9 cellular contexts compared by ENCODE assay signal in genomic region chr14:51094282-51094821, GRCh38. TPM values are rescaled to one million over a fixed set of nuclear protein-coding genes. Genes with fewer than 3 reads are reported as not detected.
DNase-seq lines count a peak whose midpoint lies in the region; ATAC-seq, FAIRE-seq and TF ChIP-seq lines count a peak whose summit lies in the region.
"Had no signal": no experiment of that assay in that cellular context is flagged by ENCODE, and none has a peak within 500 bp of the region (broad histone marks: within the 10 kb centered on the region; RNA-seq: fewer than 3 reads in every experiment).

No MANE protein-coding gene starts in this region.

- H3K4me2 ChIP-seq in PC-3 (ENCODE audit: low read length), result peak overlapping the region; percentile 83

- H2AFZ ChIP-seq in PC-3 (ENCODE audit: low read length), result peak overlapping the region; percentile 67

- H3K27ac ChIP-seq in PC-3 (ENCODE audit: low read length) (no peak overlapping the region), right lobe of liver (no peak overlapping the region)

- H3K9ac ChIP-seq in PC-3 (ENCODE audit: low read length), result no peak overlapping the region

- no peaks in the 10 kb centered on the region for H3F3A ChIP-seq in PC-3 (ENCODE audit: low read length, unreplicated experiment)

- H3K9me2 ChIP-seq in PC-3 (replicated peaks; ENCODE audit: low read length), result no peaks in the 10 kb centered on the region

- no peaks in the 10 kb centered on the region for H3K9me3 Mint-ChIP-seq in stimulated activated naive CD8-positive, alpha-beta T cell treated with anti-CD3 and anti-CD28 coated beads, Interleukin-15, amount 100 ng/mL, for 72 hours

- DNase-seq in DMS79 (lab: John Stamatoyannopoulos, UW) (peak; percentile 31), DMS79 treated with DMSO at 0.1 percent for 48 hours (lab: John Stamatoyannopoulos, UW) (no peak), PC-3 (no peak), bronchial epithelial cell (ENCODE audit: low read depth) (no peak), right lobe of liver (peak in 1 of 3 donors; percentile 27), cerebellar nuclear complex (lab: John Stamatoyannopoulos, UW) (no peak), NK-92 (lab: John Stamatoyannopoulos, UW; ENCODE audit: unreplicated experiment) (no peak)
- peak; percentile 30 to 49 for DNase-seq in stimulated activated naive CD8-positive, alpha-beta T cell treated with anti-CD3 and anti-CD28 coated beads, Interleukin-15, amount 100 ng/mL, for 72 hours

- peaks cover 12% of the 10 kb centered on the region; the same call in 1 of the 2 replicates for H3K4me1 ChIP-seq in PC-3 (ENCODE audit: insufficient read depth, low read length)
- H3K4me1 ChIP-seq in right lobe of liver, result peaks cover 0 to 19% (median 2%) of the 10 kb centered on the region in 4 donors

- no peak for TF ChIP-seq POLR2A in right lobe of liver (IDR thresholded peaks at IDR 0.05)

- H4K20me1 ChIP-seq in PC-3 (ENCODE audit: low read length), result no peaks in the 10 kb centered on the region

- peaks cover 8% of the 10 kb centered on the region for H3K27me3 Mint-ChIP-seq in stimulated activated naive CD8-positive, alpha-beta T cell treated with anti-CD3 and anti-CD28 coated beads, Interleukin-15, amount 100 ng/mL, for 72 hours

- H3K27me3 ChIP-seq in PC-3 (ENCODE audit: low read length), result no peaks in the 10 kb centered on the region
- peaks cover 8% of the 10 kb centered on the region for H3K27me3 ChIP-seq in bronchial epithelial cell (ENCODE audit: control insufficient read depth, insufficient read depth, low read length)
- peaks cover 0 to 20% of the 10 kb centered on the region in 2 donors for H3K27me3 ChIP-seq in right lobe of liver

- H3K36me3 ChIP-seq in PC-3 (ENCODE audit: low read depth, low read length), result no peaks in the 10 kb centered on the region
- H3K36me3 ChIP-seq in bronchial epithelial cell (ENCODE audit: control insufficient read depth, insufficient read depth, low read length), result no peaks in the 10 kb centered on the region
- no peaks in the 10 kb centered on the region for H3K36me3 ChIP-seq in right lobe of liver

- H3K4me3 ChIP-seq in PC-3 (ENCODE audit: low read length) (peak overlapping the region; percentile 66), bronchial epithelial cell (ENCODE audit: low read depth, low read length) (peak overlapping the region; percentile 67), right lobe of liver (peak overlapping the region; percentile 40 to 61 (median 48))

- intact Hi-C loops in PC-3 (cut with micrococcal nuclease) (loop anchor here (2.0 kb wide), 4 partner anchors 90 to 150 kb away; partner anchors contain the start of gene PYGL), right lobe of liver (cut with DNase I) (no loop called here)

- no CpG with 5 or more reads among the region's 46 CpGs for WGBS in right lobe of liver (ENCODE audit: insufficient coverage, low coverage, low lambda C conversion rate, missing lambda C conversion rate)

- no peak for TF ChIP-seq CTCF in PC-3 (conservative IDR thresholded peaks at IDR 0.05; ENCODE audit: low read depth, low read length)
- TF ChIP-seq CTCF in bronchial epithelial cell (IDR thresholded peaks at IDR 0.05; ENCODE audit: insufficient read depth, low read length, severe bottlenecking), result no peak
- no peak for TF ChIP-seq CTCF in right lobe of liver (IDR thresholded peaks at IDR 0.05)

- FAIRE-seq in bronchial epithelial cell (lab: Jason Lieb, UNC), result no peak
- FAIRE-seq: A204.1 had no signal

- H3K79me2 ChIP-seq in PC-3 (ENCODE audit: low read length), result no peaks in the 10 kb centered on the region

- H3K27ac Mint-ChIP-seq in stimulated activated naive CD8-positive, alpha-beta T cell treated with anti-CD3 and anti-CD28 coated beads, Interleukin-15, amount 100 ng/mL, for 72 hours, result peak overlapping the region in 1 of 2 donors; percentile 71

- H3K4me3 Mint-ChIP-seq in stimulated activated naive CD8-positive, alpha-beta T cell treated with anti-CD3 and anti-CD28 coated beads, Interleukin-15, amount 100 ng/mL, for 72 hours, result peak overlapping the region; percentile 93 to 96

- POLR2A ChIA-PET in PC-3 (lab: Charles Lee; ENCODE audit: unreplicated experiment), result interaction anchor here (1.1 kb wide), 1 partner anchor 80 kb away, joined by 3 read pairs; no protein-coding TSS in a partner anchor

- BruUV-seq in PC-3 (replicated peaks; lab: Mats Ljungman, UMichigan), result TSS peak; percentile 17

- H3K9me3 ChIP-seq in PC-3 (ENCODE audit: low read length), result no peaks in the 10 kb centered on the region
- H3K9me3 ChIP-seq in right lobe of liver, result no peaks in the 10 kb centered on the region

- peaks cover 39% of the 10 kb centered on the region for H3K4me1 Mint-ChIP-seq in stimulated activated naive CD8-positive, alpha-beta T cell treated with anti-CD3 and anti-CD28 coated beads, Interleukin-15, amount 100 ng/mL, for 72 hours

- ATAC-seq in PC-3, result no peak
- no peak for ATAC-seq in right lobe of liver
- peak; percentile 26 for ATAC-seq in stimulated activated naive CD8-positive, alpha-beta T cell treated with anti-CD3 and anti-CD28 coated beads, Interleukin-15, amount 100 ng/mL, for 72 hours

- CTCF ChIA-PET in PC-3 (lab: Charles Lee), result interaction anchor here (1.1 to 1.5 kb wide), 3 partner anchors 95 to 139 kb away, joined by 3 to 10 read pairs (median 4); no protein-coding TSS in a partner anchor

RNA-seq across cellular contexts. Expression of gene TRIM9, which starts 0.6 kb away (rescaled TPM):
- 2.5 and 2.6 TPM in 2 replicates for total RNA-seq in PC-3 (2014; rRNA removed)
- under 0.01 and 0.26 TPM in 2 replicates for total RNA-seq in bronchial epithelial cell
- total RNA-seq in right lobe of liver, result 1 to 10 TPM in 1 of 6 experiments, under 1 TPM in 5; 0.07 to 1.9 (median 0.32) TPM

Comparison
In these comparisons a context has a peak if more than half of its experiments do, and no peak if none do; other contexts are left out.
1. DNase-seq: peak in DMS79 (single experiment) and stimulated activated naive CD8-positive, alpha-beta T cell treated with anti-CD3 and anti-CD28 coated beads, Interleukin-15, amount 100 ng/mL, for 72 hours (2 of 2); none in DMS79 treated with DMSO at 0.1 percent for 48 hours (single experiment), PC-3 (single experiment), bronchial epithelial cell (single experiment), cerebellar nuclear complex (0 of 2) and NK-92 (single experiment).
2. Peak in every context shown above with its lines, with median percentiles within 50 percentile points of each other: H3K4me3 ChIP-seq.